In genomic region chr6:134437376-134437775, GRCh38 we compare ENCODE assay signal across 8 cellular contexts.
DNase-seq lines count a peak whose midpoint lies in the region; ATAC-seq and TF ChIP-seq lines count a peak whose summit lies in the region.

No MANE protein-coding gene starts in this region.

- H3K79me2 ChIP-seq in OCI-LY7 (ENCODE audit: insufficient read depth, low read depth, low read length): no peaks in the 10 kb centered on the region
- no peaks in the 10 kb centered on the region for H3K79me2 ChIP-seq in mammary epithelial cell (ENCODE audit: insufficient read depth, low read length)

- H3K4me3 ChIP-seq in OCI-LY7 (ENCODE audit: low read depth, low read length, poor library complexity, severe bottlenecking) (no peak overlapping the region), mammary epithelial cell (replicated peaks in 1 of 3; ENCODE audit: insufficient read depth in 1 of 3, low read depth in 2 of 3, low read length in 3 of 3) (no peak overlapping the region), skin epidermis (no peak overlapping the region)

- CTCF ChIA-PET in OCI-LY7 (lab: Charles Lee; ENCODE audit: unreplicated experiment) (no interaction called here), mammary epithelial cell (lab: Charles Lee; ENCODE audit: low non-redundant PET) (no interaction called here)

- intact Hi-C loops in Right ventricle myocardium superior (cut with DNase I): no loop called here
- intact Hi-C loops in cardiac septum (cut with DNase I): loop anchor here (5.0 kb wide), 1 partner anchor 80 kb away; no protein-coding TSS in a partner anchor
- intact Hi-C loops in OCI-LY7 (cut with micrococcal nuclease; ENCODE audit: unreplicated experiment): no loop called here
- intact Hi-C loops in mammary epithelial cell (cut with micrococcal nuclease): loop anchor here (5.0 kb wide), 1 partner anchor 385 kb away; no protein-coding TSS in a partner anchor

- ATAC-seq in Right ventricle myocardium superior (ENCODE audit: poor library complexity): peak; percentile 41

- no peak overlapping the region for H3K9ac ChIP-seq in mammary epithelial cell (ENCODE audit: insufficient read depth, low read length)

- peak overlapping the region; percentile 90; the same call in 1 of the 2 replicates for H2AFZ ChIP-seq in OCI-LY7 (ENCODE audit: low read length)
- peak overlapping the region; percentile 15 for H2AFZ ChIP-seq in mammary epithelial cell (ENCODE audit: low read depth, low read length)

- H3K36me3 ChIP-seq in OCI-LY7 (ENCODE audit: insufficient read depth, low read length) (no peaks in the 10 kb centered on the region), mammary epithelial cell (ENCODE audit: insufficient read depth, low read length) (no peaks in the 10 kb centered on the region)

- BruUV-seq in OCI-LY7 (replicated peaks; lab: Mats Ljungman, UMichigan) (no TSS peak), mammary epithelial cell (replicated peaks; lab: Mats Ljungman, UMichigan) (no TSS peak)

- no peaks in the 10 kb centered on the region for H3K9me3 ChIP-seq in OCI-LY7 (ENCODE audit: low read length)
- no peaks in the 10 kb centered on the region for H3K9me3 ChIP-seq in mammary epithelial cell (replicated peaks; ENCODE audit: insufficient read depth, low read length)

- POLR2A ChIA-PET in OCI-LY7 (lab: Charles Lee): interaction anchor here (0.5 to 1.7 kb wide), 8 partner anchors 11 to 593 kb away, joined by 3 to 4 read pairs (median 3); no protein-coding TSS in a partner anchor

- H3K4me1 ChIP-seq in OCI-LY7 (ENCODE audit: insufficient read depth, low read length, poor library complexity, severe bottlenecking) (peaks cover 20% of the 10 kb centered on the region), mammary epithelial cell (ENCODE audit: insufficient read depth, low read length) (peaks cover 25% of the 10 kb centered on the region)

- in situ Hi-C loops in mammary epithelial cell (cut with MboI; ENCODE audit: low sequenced_read_pairs in 2 of 2): loop anchor here in 1 of 2 donors (25.0 kb wide), 1 partner anchor 375 kb away; no protein-coding TSS in a partner anchor

- H3K4me2 ChIP-seq in OCI-LY7 (ENCODE audit: low read length) (peak overlapping the region; percentile 58), mammary epithelial cell (ENCODE audit: insufficient read depth, low read depth, low read length) (peak overlapping the region; percentile 70)

- 45% methylated on average over 4 of the region's 4 CpGs for WGBS in mammary epithelial cell (ENCODE audit: low coverage, missing lambda C conversion rate)

- H3K27ac ChIP-seq in OCI-LY7 (ENCODE audit: low read depth, low read length, poor library complexity, severe bottlenecking) (no peak overlapping the region), mammary epithelial cell (ENCODE audit: insufficient read depth, low read depth, low read length) (peak overlapping the region; percentile 98), skin epidermis (peak overlapping the region in 17 of 21 experiments; percentile 16 to 92 (median 77))

- TF ChIP-seq CTCF in OCI-LY7 (conservative IDR thresholded peaks at IDR 0.05; ENCODE audit: low read length): 0 out of 2 replicates have a peak, but pooled peaks have one; percentile 20
- peak; percentile 16 to 28 for TF ChIP-seq CTCF in mammary epithelial cell (conservative IDR thresholded peaks at IDR 0.05 in 1 of 2, IDR thresholded peaks at IDR 0.05 in 1 of 2; ENCODE audit: extremely low read depth in 1 of 2, insufficient read depth in 1 of 2, low read depth in 1 of 2, low read length in 2 of 2)

- H4K20me1 ChIP-seq in OCI-LY7 (ENCODE audit: insufficient read depth, low read length): no peaks in the 10 kb centered on the region
- no peaks in the 10 kb centered on the region for H4K20me1 ChIP-seq in mammary epithelial cell (ENCODE audit: insufficient read depth, low read length)

- no peak for DNase-seq in Right ventricle myocardium superior
- no peak for DNase-seq in cardiac septum (ENCODE audit: low spot score)
- peak; percentile 20 for DNase-seq in OCI-LY7 (ENCODE audit: low spot score)
- peak; percentile 63 for DNase-seq in mammary epithelial cell
- no peak for DNase-seq in effector CD8-positive, alpha-beta T cell (lab: John Stamatoyannopoulos, UW)
- no peak for DNase-seq in SKM-1 (lab: John Stamatoyannopoulos, UW; ENCODE audit: unreplicated experiment)
- DNase-seq in retina: no peak

- dilution Hi-C loops in mammary epithelial cell (cut with HindIII; ENCODE audit: low sequenced_read_pairs): no loop called here

- no peaks in the 10 kb centered on the region for H3K27me3 ChIP-seq in mammary epithelial cell (ENCODE audit: insufficient read depth, low read length)

- no peaks in the 10 kb centered on the region for H3K9me2 ChIP-seq in OCI-LY7 (ENCODE audit: insufficient read depth, low read length)

Comparison
In these comparisons a context has a peak if more than half of its experiments do, and no peak if none do; other contexts are left out.
1. intact Hi-C loops: an anchor here in cardiac septum (5.0 kb wide) and mammary epithelial cell (5.0 kb wide); none called in Right ventricle myocardium superior and OCI-LY7.
2. DNase-seq: peak in OCI-LY7 (single experiment) and mammary epithelial cell (single experiment); none in Right ventricle myocardium superior (single experiment), cardiac septum (single experiment), effector CD8-positive, alpha-beta T cell (single experiment), SKM-1 (single experiment) and retina (single experiment).